2 cellular contexts compared by ENCODE assay signal in the genomic region with DNA sequence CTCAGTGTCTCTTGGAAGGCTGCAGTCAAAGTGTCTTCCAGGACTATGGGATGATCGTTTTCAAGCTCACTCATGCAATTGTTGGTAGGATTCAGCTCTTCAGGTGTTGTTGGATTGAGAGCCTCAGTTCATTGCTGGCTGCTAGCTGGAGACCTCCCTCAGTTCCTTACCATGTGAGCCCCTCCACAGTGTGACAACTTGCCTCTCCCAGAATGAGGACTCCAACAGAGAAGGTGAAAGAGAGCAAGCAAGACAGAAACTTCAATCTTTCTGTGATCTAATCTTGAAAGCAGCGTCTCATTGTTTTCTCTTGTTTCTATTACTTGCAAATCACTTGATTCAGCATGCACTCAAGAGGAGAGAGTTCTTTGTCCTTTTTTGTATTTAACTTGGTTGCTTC.
TF ChIP-seq lines count a peak whose summit lies in the region.

No MANE protein-coding gene starts in this region.

TF ChIP-seq in GM23338, 12 proteins besides CTCF, POLR2A, EP300 and RAD21:
- TF ChIP-seq ETS1 (IDR thresholded peaks at IDR 0.05) (no peak), EZH2phosphoT487 (IDR thresholded peaks at IDR 0.05; ENCODE audit: unreplicated experiment) (no peak), ZNF114 (CRISPR knock-in tag; IDR thresholded peaks at IDR 0.05) (no peak), POLR2AphosphoS5 (IDR thresholded peaks at IDR 0.05; ENCODE audit: low read depth) (no peak), JUNB (IDR thresholded peaks at IDR 0.05; ENCODE audit: unreplicated experiment) (no peak)
TF ChIP-seq in GM23338: peak in this region for 0.

TF ChIP-seq in H1, 55 proteins besides CTCF, POLR2A, EP300 and RAD21:
- TF ChIP-seq CHD7 (IDR thresholded peaks at IDR 0.05; ENCODE audit: insufficient replicate concordance, low read length) (no peak), TAF1 (IDR thresholded peaks at IDR 0.05; ENCODE audit: low read depth, low read length) (no peak), SRF (IDR thresholded peaks at IDR 0.05; ENCODE audit: low read depth, low read length) (no peak), SP2 (IDR thresholded peaks at IDR 0.05; ENCODE audit: low read length) (no peak), SAP30 (IDR thresholded peaks at IDR 0.05; ENCODE audit: insufficient read depth, insufficient replicate concordance, low read length) (no peak), JUND (IDR thresholded peaks at IDR 0.05; ENCODE audit: low read length) (no peak), CHD1 (IDR thresholded peaks at IDR 0.05; ENCODE audit: low read depth, low read length) (no peak), ASH2L (IDR thresholded peaks at IDR 0.05; ENCODE audit: low read length) (no peak), SUZ12 (IDR thresholded peaks at IDR 0.05; ENCODE audit: low read length) (no peak), RXRA (IDR thresholded peaks at IDR 0.05; ENCODE audit: insufficient read depth, low read depth, low read length) (no peak), BACH1 (IDR thresholded peaks at IDR 0.05; ENCODE audit: low read length) (no peak), CTBP2 (IDR thresholded peaks at IDR 0.05; ENCODE audit: borderline replicate concordance, insufficient read depth, insufficient read length, low read length) (no peak)
